1 cellular context compared by ENCODE assay signal in the genomic region with DNA sequence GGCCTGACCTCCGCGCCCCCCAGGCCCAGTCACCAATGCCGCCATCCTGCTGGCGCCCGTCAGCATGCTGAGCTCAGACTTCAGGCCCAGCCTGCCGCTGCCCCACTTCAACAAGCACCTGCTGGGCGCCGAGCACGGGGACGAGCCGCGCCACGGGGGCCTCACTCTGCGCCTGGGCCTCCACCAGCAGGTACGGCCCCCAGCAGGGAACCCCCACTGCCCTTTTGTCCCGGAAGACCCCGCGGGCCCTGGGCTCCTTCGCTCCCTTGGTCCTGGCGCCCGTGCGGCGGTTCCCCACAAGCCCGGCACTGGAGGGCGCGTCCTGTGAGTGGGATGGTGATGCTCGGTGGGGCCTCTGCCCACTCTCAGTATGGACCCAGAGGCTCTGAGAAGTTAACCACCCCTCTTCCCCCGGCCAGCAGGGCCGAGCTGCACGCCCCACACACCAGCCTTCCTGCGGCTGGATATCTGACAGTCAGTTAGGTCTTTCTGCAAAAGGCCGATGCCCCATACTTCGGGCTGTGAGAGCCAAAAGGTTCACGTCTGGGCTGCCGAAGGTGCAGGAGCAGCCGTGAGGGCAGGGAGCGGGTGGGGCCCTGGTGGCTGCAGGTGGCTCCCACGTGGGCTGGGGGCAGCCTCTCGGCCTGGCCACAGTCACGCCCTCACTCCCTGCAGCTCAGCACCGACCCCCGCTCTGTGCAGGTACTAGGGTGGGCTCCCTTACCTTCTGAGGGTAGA.
TF ChIP-seq lines count a peak whose summit lies in the region.

No MANE protein-coding gene starts in this region.

TF ChIP-seq in K562, 482 proteins besides CTCF, POLR2A, EP300 and RAD21 (continued from another document):
- TF ChIP-seq SAFB (IDR thresholded peaks at IDR 0.05; ENCODE audit: borderline replicate concordance, low read depth, low read length) (0 out of 2 replicates have a peak, but pooled peaks have one; percentile 19), NFIC (IDR thresholded peaks at IDR 0.05) (no peak), ZC3H11A (IDR thresholded peaks at IDR 0.05; ENCODE audit: low read depth, low read length) (no peak), ZNF212 (CRISPR knock-in tag; IDR thresholded peaks at IDR 0.05) (no peak), TCF7L2 (IDR thresholded peaks at IDR 0.05; ENCODE audit: low read depth, low read length) (no peak), SMAD2 (IDR thresholded peaks at IDR 0.05; ENCODE audit: low read depth, low read length) (no peak), ATF7 (IDR thresholded peaks at IDR 0.05) (no peak), POLR2G (IDR thresholded peaks at IDR 0.05; ENCODE audit: low read depth, low read length) (0 out of 2 replicates have a peak, but pooled peaks have one; percentile 65), CSDE1 (IDR thresholded peaks at IDR 0.05) (no peak), NFRKB (IDR thresholded peaks at IDR 0.05; ENCODE audit: low read depth) (no peak), STAT5B (CRISPR knock-in tag; IDR thresholded peaks at IDR 0.05) (no peak), CBX8 (IDR thresholded peaks at IDR 0.05; ENCODE audit: borderline replicate concordance, extremely low read depth, low read depth, low read length, poor library complexity, severe bottlenecking) (no peak), SMARCB1 (IDR thresholded peaks at IDR 0.05; ENCODE audit: insufficient read length, low read depth) (no peak), ZNF830 (CRISPR knock-in tag; IDR thresholded peaks at IDR 0.05) (no peak), RREB1 (CRISPR knock-in tag; IDR thresholded peaks at IDR 0.05) (no peak), NR3C1 (CRISPR knock-in tag; IDR thresholded peaks at IDR 0.05) (no peak), ZBTB7A (IDR thresholded peaks at IDR 0.05; ENCODE audit: borderline replicate concordance, control insufficient read depth, low read depth, low read length) (peak; percentile 63; the same call in 1 of the 2 replicates), HDGF (IDR thresholded peaks at IDR 0.05) (0 out of 2 replicates have a peak, but pooled peaks have one; percentile 57), RFX1 (IDR thresholded peaks at IDR 0.05) (no peak), ZNF696 (CRISPR knock-in tag; conservative IDR thresholded peaks at IDR 0.05) (no peak), PHB (CRISPR knock-in tag; IDR thresholded peaks at IDR 0.05) (no peak), PCBP1 (IDR thresholded peaks at IDR 0.05; ENCODE audit: low read depth, low read length, poor library complexity, severe bottlenecking) (no peak)
- TF ChIP-seq, protein P1, sequence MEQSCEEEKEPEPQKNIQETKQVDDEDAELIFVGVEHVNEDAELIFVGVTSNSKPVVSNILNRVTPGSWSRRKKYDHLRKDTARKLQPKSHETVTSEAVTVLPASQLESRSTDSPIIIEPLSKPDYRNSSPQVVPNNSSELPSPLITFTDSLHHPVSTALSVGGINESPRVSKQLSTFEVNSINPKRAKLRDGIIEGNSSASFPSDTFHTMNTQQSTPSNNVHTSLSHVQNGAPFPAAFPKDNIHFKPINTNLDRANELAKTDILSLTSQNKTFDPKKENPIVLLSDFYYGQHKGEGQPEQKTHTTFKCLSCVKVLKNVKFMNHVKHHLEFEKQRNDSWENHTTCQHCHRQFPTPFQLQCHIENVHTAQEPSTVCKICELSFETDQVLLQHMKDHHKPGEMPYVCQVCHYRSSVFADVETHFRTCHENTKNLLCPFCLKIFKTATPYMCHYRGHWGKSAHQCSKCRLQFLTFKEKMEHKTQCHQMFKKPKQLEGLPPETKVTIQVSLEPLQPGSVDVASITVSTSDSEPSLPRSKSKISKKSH (CRISPR knock-in tag; IDR thresholded peaks at IDR 0.05): no peak
